In the genomic region with DNA sequence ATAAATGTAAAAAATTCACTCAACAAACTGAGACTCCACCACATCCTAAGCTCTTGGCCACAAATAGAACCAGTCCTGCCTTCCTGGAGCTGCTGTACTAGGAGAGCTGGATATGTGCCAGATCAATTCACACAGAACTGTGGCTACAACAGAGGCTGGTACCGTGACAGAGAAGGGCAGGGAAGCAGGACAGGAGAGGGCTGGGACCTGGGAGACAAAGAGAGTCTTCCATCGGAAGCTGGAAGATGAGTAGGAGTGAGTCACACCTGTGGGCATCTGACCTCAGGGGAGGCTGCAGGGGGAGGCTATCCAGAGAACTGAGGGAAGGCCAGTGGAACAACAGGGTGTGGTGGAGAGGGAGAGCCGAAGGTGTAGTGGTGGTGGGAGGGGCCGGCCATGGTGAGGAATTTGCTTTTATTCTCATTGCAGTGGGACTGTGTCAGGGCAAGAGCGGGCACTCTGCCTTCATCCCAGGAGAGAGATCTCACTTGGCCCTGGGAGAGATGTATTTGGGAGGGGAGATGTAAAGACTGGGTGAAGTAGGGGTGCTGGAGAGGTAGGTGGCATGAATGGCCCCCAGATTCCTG, we compare ENCODE assay signal across 6 cellular contexts. TPM values are rescaled to one million over a fixed set of nuclear protein-coding genes. Genes with fewer than 3 reads are reported as not detected.
DNase-seq lines count a peak whose midpoint lies in the region; ATAC-seq and TF ChIP-seq lines count a peak whose summit lies in the region.

No MANE protein-coding gene starts in this region.

- intact Hi-C loops in breast epithelium (cut with DNase I; ENCODE audit: low total_unique reads): no loop called here

- H3K4me3 ChIP-seq in breast epithelium (no peak overlapping the region), osteoblast (ENCODE audit: insufficient read depth, low read length) (no peak overlapping the region)

- H2AFZ ChIP-seq in osteoblast (ENCODE audit: low read length): no peak overlapping the region

- H3K27me3 ChIP-seq in breast epithelium (no peaks in the 10 kb centered on the region), osteoblast (ENCODE audit: insufficient read depth, low read length) (no peaks in the 10 kb centered on the region)

- DNase-seq in NCI-H146 (lab: John Stamatoyannopoulos, UW): peak; percentile 48
- no peak for DNase-seq in NCI-H146 treated with DMSO at 0.1 percent for 48 hours (lab: John Stamatoyannopoulos, UW; ENCODE audit: unreplicated experiment)
- peak in 1 of 2 donors; percentile 74 for DNase-seq in breast epithelium (ENCODE audit: low spot score in 2 of 2)
- peak; percentile 96 for DNase-seq in osteoblast (ENCODE audit: insufficient read length, low spot score, missing footprints)

- H4K20me1 ChIP-seq in osteoblast (ENCODE audit: insufficient read depth, low read length): peaks cover 10% of the 10 kb centered on the region

- H3K27ac ChIP-seq in breast epithelium (peak overlapping the region; percentile 99), osteoblast (ENCODE audit: low read depth, low read length) (peak overlapping the region; percentile 86)

- H3K9me3 ChIP-seq in breast epithelium: no peaks in the 10 kb centered on the region
- H3K9me3 ChIP-seq in osteoblast (ENCODE audit: low read depth, low read length): no peaks in the 10 kb centered on the region

- H3K36me3 ChIP-seq in breast epithelium (no peaks in the 10 kb centered on the region), osteoblast (ENCODE audit: insufficient read depth, low read length) (no peaks in the 10 kb centered on the region)

- peaks cover 24% of the 10 kb centered on the region for H3K79me2 ChIP-seq in osteoblast (ENCODE audit: insufficient read depth, low read length)

- ATAC-seq in GM21528 (IDR thresholded peaks at IDR 0.05; ENCODE audit: low FRiP score, unreplicated experiment): no peak
- ATAC-seq in GM18907 (IDR thresholded peaks at IDR 0.05; ENCODE audit: unreplicated experiment): no peak

- TF ChIP-seq POLR2A in breast epithelium (IDR thresholded peaks at IDR 0.05): no peak

- H3K4me1 ChIP-seq in breast epithelium (peaks cover 25 to 36% of the 10 kb centered on the region in 2 donors), osteoblast (ENCODE audit: insufficient read depth, low read length) (peaks cover 54% of the 10 kb centered on the region)

- TF ChIP-seq CTCF in breast epithelium (IDR thresholded peaks at IDR 0.05) (no peak), osteoblast (IDR thresholded peaks at IDR 0.05; ENCODE audit: extremely low read depth, low read depth, low read length) (no peak)

- H3K4me2 ChIP-seq in osteoblast (ENCODE audit: insufficient read depth, low read length): peak overlapping the region; percentile 47

RNA-seq across cellular contexts. Expression of gene LTBP3, which starts 1.9 kb away (rescaled TPM):
- total RNA-seq in breast epithelium: 10 to 100 TPM; 63.0 to 98.9 (median 95.7) TPM
- total RNA-seq in osteoblast: 40.7 and 41.6 TPM in 2 replicates

RNA-seq across cellular contexts. Expression of gene ZNRD2, which starts 10.2 kb away (rescaled TPM):
- total RNA-seq in breast epithelium (10 to 100 TPM; 48.9 to 60.0 (median 59.4) TPM), osteoblast (37.1 and 42.3 TPM in 2 replicates)

RNA-seq across cellular contexts. Expression of gene FAM89B, which starts 12.3 kb away (rescaled TPM):
- total RNA-seq in breast epithelium (10 to 100 TPM; 37.4 to 51.4 (median 40.8) TPM), osteoblast (31.5 and 36.2 TPM in 2 replicates)

RNA-seq across cellular contexts. Expression of gene EHBP1L1, which starts 15.8 kb away (rescaled TPM):
- total RNA-seq in breast epithelium (10 to 100 TPM; 28.0 to 68.8 (median 33.4) TPM), osteoblast (43.9 and 58.6 TPM in 2 replicates)

RNA-seq across cellular contexts. Expression of gene SCYL1, which starts 35.2 kb away (rescaled TPM):
- total RNA-seq in breast epithelium (10 to 100 TPM; 74.1 to 83.4 (median 83.2) TPM), osteoblast (109 and 115 TPM in 2 replicates)
